In the genomic region with DNA sequence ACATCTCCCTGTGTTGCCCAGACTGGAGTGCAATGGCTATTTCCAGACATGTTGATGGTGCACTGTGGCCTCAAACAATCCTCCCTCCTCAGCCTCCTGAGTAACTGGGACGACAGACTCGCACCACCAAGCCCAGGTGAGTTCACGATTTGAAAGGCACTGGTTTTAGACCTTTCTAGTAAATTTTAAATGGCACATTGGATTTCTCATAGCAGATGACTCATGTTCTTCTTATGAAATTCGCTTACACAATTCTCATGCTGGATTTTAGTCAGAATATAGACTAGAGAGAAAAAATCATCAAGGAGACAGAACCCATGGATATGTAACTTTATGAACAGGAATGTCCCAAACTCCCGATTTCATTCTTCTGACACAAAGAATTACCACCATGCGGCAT, we compare ENCODE assay signal across 17 cellular contexts. TPM values are rescaled to one million over a fixed set of nuclear protein-coding genes. Genes with fewer than 3 reads are reported as not detected.
A peak's percentile ranks its signal among the peaks of the same experiment; 100 is the strongest.
DNase-seq lines count a peak whose midpoint lies in the region; ATAC-seq, FAIRE-seq and TF ChIP-seq lines count a peak whose summit lies in the region.
"Had no signal": no experiment of that assay in that cellular context is flagged by ENCODE, and none has a peak within 500 bp of the region (broad histone marks: within the 10 kb centered on the region; RNA-seq: fewer than 3 reads in every experiment).

No MANE protein-coding gene starts in this region.

- H3K9ac ChIP-seq in GM23248 (no peak overlapping the region), adipocyte (ENCODE audit: low read length) (no peak overlapping the region)

- TF ChIP-seq CTCF in A549 (IDR thresholded peaks at IDR 0.05) (no peak), pancreas (IDR thresholded peaks at IDR 0.05) (no peak)

- TF ChIP-seq RAD21 in A549 (conservative IDR thresholded peaks at IDR 0.05 in 1 of 2, IDR thresholded peaks at IDR 0.05 in 1 of 2), result no peak

- no peak for TF ChIP-seq POLR2A in A549 (IDR thresholded peaks at IDR 0.05; ENCODE audit: low read length)

- H3K4me3 ChIP-seq in A549 (no peak overlapping the region), GM23248 (no peak overlapping the region), adipocyte (ENCODE audit: low read length) (no peak overlapping the region), pancreas (no peak overlapping the region)
- H3K4me3 ChIP-seq: K562, prostate gland had no signal

- no peak for FAIRE-seq in A549 (lab: Jason Lieb, UNC)
- no peak for FAIRE-seq in pancreas (lab: Jason Lieb, UNC)
- FAIRE-seq: K562 had no signal

- DNase-seq in A549 (ENCODE audit: low read depth in 1 of 2, low spot score in 1 of 2) (no peak), GM23248 (peak; percentile 83), adipocyte (ENCODE audit: low read depth) (peak; percentile 89), hepatic stellate cell (ENCODE audit: low spot score) (peak; percentile 56), NCI-H510A (lab: John Stamatoyannopoulos, UW) (no peak), Right ventricle myocardium inferior (ENCODE audit: missing footprints) (no peak), NCI-H2081 (lab: John Stamatoyannopoulos, UW) (no peak), pancreas (no peak)
- DNase-seq: activated CD8-positive, alpha-beta memory T cell treated with anti-CD3 and anti-CD28 coated beads for 24 hours; activated effector memory CD4-positive, alpha-beta T cell treated with anti-CD3 and anti-CD28 coated beads, Interleukin-2, amount 50 U/mL, for 16 hours; anterior cingulate cortex; HFFc6; left ventricle myocardium superior; NCI-H1436 treated with DMSO at 0.1 percent for 48 hours; spleen had no signal

- H3K4me1 ChIP-seq in A549, result no peaks in the 10 kb centered on the region
- peaks cover 33% of the 10 kb centered on the region for H3K4me1 ChIP-seq in GM23248 (ENCODE audit: insufficient read depth)
- H3K4me1 ChIP-seq in adipocyte (ENCODE audit: control insufficient read depth, insufficient read depth, low read length), result peaks cover 23% of the 10 kb centered on the region
- H3K4me1 ChIP-seq in pancreas, result no peaks in the 10 kb centered on the region
- H3K4me1 ChIP-seq: prostate gland had no signal

- H3K79me2 ChIP-seq in GM23248 (ENCODE audit: insufficient read depth), result no peaks in the 10 kb centered on the region

- H3K27me3 ChIP-seq in GM23248 (replicated peaks; ENCODE audit: insufficient read depth), result no peaks in the 10 kb centered on the region
- no peaks in the 10 kb centered on the region for H3K27me3 ChIP-seq in adipocyte (replicated peaks; ENCODE audit: control insufficient read depth, insufficient read depth, low read length)
- no peaks in the 10 kb centered on the region for H3K27me3 ChIP-seq in pancreas
- H3K27me3 ChIP-seq: spleen had no signal

- H3K36me3 ChIP-seq in GM23248 (ENCODE audit: low read depth) (no peaks in the 10 kb centered on the region), adipocyte (ENCODE audit: control insufficient read depth, insufficient read depth, low read length, severe bottlenecking) (no peaks in the 10 kb centered on the region), pancreas (no peaks in the 10 kb centered on the region)
- H3K36me3 ChIP-seq: prostate gland, spleen had no signal

- no peak for ATAC-seq in A549
- no peak for ATAC-seq in Right ventricle myocardium inferior
- ATAC-seq in pancreas, result no peak
- ATAC-seq: K562, left ventricle myocardium superior had no signal

- H3K9me2 ChIP-seq in GM23248 (ENCODE audit: insufficient read depth), result no peaks in the 10 kb centered on the region

- H3K4me2 ChIP-seq in A549 (no peak overlapping the region), GM23248 (ENCODE audit: unreplicated experiment) (no peak overlapping the region)

- CTCF ChIA-PET in A549 (lab: Yijun Ruan, JAX), result interaction anchor here (0.8 to 2.7 kb wide), 2 partner anchors 20 to 24 kb away, joined by 3 to 8 read pairs; no protein-coding TSS in a partner anchor

- intact Hi-C loops in Right ventricle myocardium inferior (cut with DNase I), result no loop called here
- intact Hi-C loops in pancreas (cut with DNase I), result no loop called here

- WGBS in A549 (ENCODE audit: missing lambda C conversion rate), result 76% methylated on average over 6 of the region's 6 CpGs
- 31 to 38% methylated on average over 6 of the region's 6 CpGs for WGBS in GM23248 (ENCODE audit: low coverage in 1 of 2, low lambda C conversion rate in 2 of 2, missing lambda C conversion rate in 2 of 2), 2 experiments
- 84 to 89% methylated on average over 6 of the region's 6 CpGs for WGBS in pancreas, 2 donors

- no peak overlapping the region for H2AFZ ChIP-seq in GM23248

- H3F3A ChIP-seq in GM23248 (ENCODE audit: insufficient read depth), result peaks cover 16% of the 10 kb centered on the region

- H3K9me3 ChIP-seq in A549, result no peaks in the 10 kb centered on the region
- no peaks in the 10 kb centered on the region for H3K9me3 ChIP-seq in GM23248 (ENCODE audit: low read depth)
- H3K9me3 ChIP-seq in adipocyte (ENCODE audit: control insufficient read depth, low read length), result peaks cover 4% of the 10 kb centered on the region
- H3K9me3 ChIP-seq in pancreas, result no peaks in the 10 kb centered on the region
- H3K9me3 ChIP-seq: prostate gland had no signal

- POLR2A ChIA-PET in A549 (lab: Yijun Ruan, JAX), result no interaction called here

- no peak for TF ChIP-seq EP300 in A549 (IDR thresholded peaks at IDR 0.05)

- H4K20me1 ChIP-seq in GM23248 (ENCODE audit: insufficient read depth), result no peaks in the 10 kb centered on the region

- H3K27ac ChIP-seq in A549 (no peak overlapping the region), GM23248 (no peak overlapping the region), pancreas (no peak overlapping the region)
- H3K27ac ChIP-seq: prostate gland, spleen had no signal

- in situ Hi-C loops in GM23248 (cut with MboI), result no loop called here

TF ChIP-seq in A549, 52 proteins besides CTCF, POLR2A, EP300 and RAD21:
- TF ChIP-seq FOSL2 (IDR thresholded peaks at IDR 0.05) (no peak), FOSL2 (CRISPR knock-in tag; IDR thresholded peaks at IDR 0.05) (peak; percentile 12; the same call in 1 of the 2 replicates), CHD2 (IDR thresholded peaks at IDR 0.05; ENCODE audit: low read length, partially characterized antibody) (no peak)
TF ChIP-seq in A549: peak in this region for 1.

RNA-seq across cellular contexts. Expression of a gene that starts 18.1 kb away (rescaled TPM):
- 2.5 and 6.3 TPM in 2 replicates for polyA plus RNA-seq in A549 (2011; rRNA removed)
- polyA plus RNA-seq in A549 (2012; cell fraction: cytosol; rRNA removed), result 2.5 and 4.8 TPM in 2 replicates
- 5.2 and 6.3 TPM in 2 replicates for polyA plus RNA-seq in A549 (2012; cell fraction: nucleus; rRNA removed)
- polyA plus RNA-seq in A549 (2017; fragmentation: RNase III; extraction: RNeasy Plus Mini Kit Qiagen cat#74134 plus additional on column Dnase treatment), result 6.6 to 8.0 TPM (median 7.1 TPM) in 3 replicates
- polyA minus RNA-seq in A549 (2011; rRNA and poly(A)+ RNA removed), result 3.3 and 4.5 TPM in 2 replicates
- 167 and 192 TPM in 2 replicates for total RNA-seq in GM23248 (2014; rRNA removed; shearing (Covaris generic))
- 122 and 135 TPM in 2 replicates for polyA plus RNA-seq in GM23248 (2016; fragmentation: Nextera tagmentation; extraction: Ambion mirVana)
- 29.7 TPM for total RNA-seq in Right ventricle myocardium inferior
- 10 to 100 TPM in 3 of 6 donors, 1 to 10 TPM in 3; 5.2 to 18.4 (median 9.6) TPM for total RNA-seq in pancreas
- 10 to 100 TPM; 13.7 to 19.7 TPM for polyA plus RNA-seq in pancreas

Comparison
In these comparisons a context has a peak if more than half of its experiments do, and no peak if none do; other contexts are left out.
1. DNase-seq: peak in GM23248 (single experiment), adipocyte (single experiment) and hepatic stellate cell (single experiment); none in A549 (0 of 2), NCI-H510A (single experiment), Right ventricle myocardium inferior (single experiment), NCI-H2081 (0 of 2) and pancreas (0 of 6).